ENCODE assay signal across 9 cellular contexts in the genomic region with DNA sequence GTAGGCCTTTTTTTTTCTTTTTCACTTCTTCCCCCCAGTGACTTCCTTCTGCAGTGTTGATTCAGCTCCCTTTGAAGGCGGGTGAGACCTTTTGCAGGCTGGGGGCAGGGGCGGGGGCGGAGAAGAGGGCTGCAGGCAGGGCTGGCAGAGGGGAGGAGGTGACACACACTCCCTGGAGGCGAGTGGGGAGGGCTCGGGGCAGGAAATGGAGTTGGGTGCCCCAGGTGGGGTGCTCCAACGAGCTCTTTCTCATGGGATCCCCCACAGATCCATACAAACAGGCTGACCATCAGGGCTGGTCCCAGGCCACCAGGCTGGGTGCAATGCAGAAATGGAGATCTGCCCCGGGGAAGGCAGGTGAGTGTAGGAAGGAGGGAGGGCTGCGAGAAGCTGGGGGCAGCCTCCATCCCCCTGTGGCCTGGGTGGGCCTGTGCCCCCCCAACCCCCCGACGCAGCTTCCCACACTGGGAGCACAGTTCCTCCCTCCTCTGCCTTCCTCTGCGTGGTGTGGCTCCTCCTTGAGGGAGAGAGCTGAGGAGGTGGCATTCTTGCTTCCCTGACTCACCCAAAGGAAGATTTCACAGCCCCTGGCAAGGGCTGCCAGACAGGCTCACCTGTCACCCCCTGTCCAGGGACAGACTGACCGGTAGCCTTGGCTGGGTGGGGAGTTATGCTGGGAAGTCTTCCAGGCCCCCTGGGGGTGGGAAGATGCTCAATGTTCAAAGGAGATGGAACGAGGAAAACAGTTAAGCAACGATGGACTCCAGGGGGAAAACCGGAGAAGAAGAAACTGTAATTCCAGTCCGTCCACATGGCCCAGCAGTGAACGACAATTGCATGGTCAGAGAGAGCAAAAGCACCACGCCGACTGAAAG. TPM values are rescaled to one million over a fixed set of nuclear protein-coding genes. Genes with fewer than 3 reads are reported as not detected.
DNase-seq lines count a peak whose midpoint lies in the region; ATAC-seq lines count a peak whose summit lies in the region.
"Had no signal": no experiment of that assay in that cellular context is flagged by ENCODE, and none has a peak within 500 bp of the region (broad histone marks: within the 10 kb centered on the region; RNA-seq: fewer than 3 reads in every experiment).

No MANE protein-coding gene starts in this region.

- H3K27ac Mint-ChIP-seq in activated T-helper 2 cell treated with anti-CD3 and anti-CD28 coated beads, Interferon-gamma antibody, Interleukin-2, Interleukin-4, amounts not matched to agents 10 μg/mL and 5 μg/mL and 100 μg/mL, durations not matched to agents 14 hours and 24 hours and 36 hours: peak overlapping the region; percentile 96
- H3K27ac Mint-ChIP-seq: nephron had no signal

- peaks cover 70% of the 10 kb centered on the region for H3K4me1 Mint-ChIP-seq in activated T-helper 2 cell treated with anti-CD3 and anti-CD28 coated beads, Interferon-gamma antibody, Interleukin-2, Interleukin-4, amounts not matched to agents 10 μg/mL and 5 μg/mL and 100 μg/mL, durations not matched to agents 14 hours and 24 hours and 36 hours (ENCODE audit: low read depth)

- H3K36me3 Mint-ChIP-seq in activated T-helper 2 cell treated with anti-CD3 and anti-CD28 coated beads, Interferon-gamma antibody, Interleukin-2, Interleukin-4, amounts not matched to agents 10 μg/mL and 5 μg/mL and 100 μg/mL, durations not matched to agents 14 hours and 24 hours and 36 hours (ENCODE audit: low read depth): peaks cover 3% of the 10 kb centered on the region

- no peaks in the 10 kb centered on the region for H3K9me3 Mint-ChIP-seq in activated T-helper 2 cell treated with anti-CD3 and anti-CD28 coated beads, Interferon-gamma antibody, Interleukin-2, Interleukin-4, amounts not matched to agents 10 μg/mL and 5 μg/mL and 100 μg/mL, durations not matched to agents 14 hours and 24 hours and 36 hours

- intact Hi-C loops in activated T-helper 2 cell treated with anti-CD3 and anti-CD28 coated beads, Interferon-gamma antibody, Interleukin-2, Interleukin-4, amounts not matched to agents 10 μg/mL and 5 μg/mL and 100 μg/mL, durations not matched to agents 14 hours and 24 hours and 36 hours (cut with micrococcal nuclease): loop anchor here (1.0 to 2.0 kb wide), 2 partner anchors 14 to 53 kb away; no protein-coding TSS in a partner anchor
- intact Hi-C loops in cardiac septum (cut with DNase I): loop anchor here (10.0 kb wide), 1 partner anchor 413 kb away; no protein-coding TSS in a partner anchor

- no peaks in the 10 kb centered on the region for H3K27me3 Mint-ChIP-seq in activated T-helper 2 cell treated with anti-CD3 and anti-CD28 coated beads, Interferon-gamma antibody, Interleukin-2, Interleukin-4, amounts not matched to agents 10 μg/mL and 5 μg/mL and 100 μg/mL, durations not matched to agents 14 hours and 24 hours and 36 hours (ENCODE audit: low read depth)

- DNase-seq in RPMI7951 (ENCODE audit: low read depth) (peak; percentile 31), cardiac septum (ENCODE audit: low spot score) (peak; percentile 91), NCI-H1048 (lab: John Stamatoyannopoulos, UW) (no peak), NCI-H524 treated with DMSO at 0.1 percent for 48 hours (lab: John Stamatoyannopoulos, UW) (no peak)
- peak; percentile 65 for DNase-seq in activated T-helper 2 cell treated with anti-CD3 and anti-CD28 coated beads, Interferon-gamma antibody, Interleukin-2, Interleukin-4, amounts not matched to agents 10 μg/mL and 5 μg/mL and 100 μg/mL, durations not matched to agents 14 hours and 24 hours and 36 hours (ENCODE audit: low spot score)
- DNase-seq in stimulated activated CD4-positive, alpha-beta T cell treated with anti-CD3 and anti-CD28 coated beads, Interleukin-12 subunit alpha, Interleukin-12 subunit beta, amount 100 ng/mL, for 48 hours (ENCODE audit: low read depth in 2 of 3, low spot score in 1 of 3): peak; percentile 80 to 85 (median 83)

- ATAC-seq in GM21576 (IDR thresholded peaks at IDR 0.05; ENCODE audit: unreplicated experiment) (peak; percentile 33), GM21367 (IDR thresholded peaks at IDR 0.05; ENCODE audit: unreplicated experiment) (no peak)

- H3K4me3 Mint-ChIP-seq in activated T-helper 2 cell treated with anti-CD3 and anti-CD28 coated beads, Interferon-gamma antibody, Interleukin-2, Interleukin-4, amounts not matched to agents 10 μg/mL and 5 μg/mL and 100 μg/mL, durations not matched to agents 14 hours and 24 hours and 36 hours (ENCODE audit: low read depth): peak overlapping the region; percentile 74
- H3K4me3 Mint-ChIP-seq: nephron had no signal

RNA-seq across cellular contexts. Expression of a gene that starts 7.1 kb away (rescaled TPM):
- total RNA-seq in RPMI7951 (2014; rRNA removed; shearing (Covaris generic)): not detected in 2 replicates
- 210 and 212 TPM in 2 replicates for total RNA-seq in activated T-helper 2 cell treated with anti-CD3 and anti-CD28 coated beads, Interferon-gamma antibody, Interleukin-2, Interleukin-4, amounts not matched to agents 10 μg/mL and 5 μg/mL and 100 μg/mL, durations not matched to agents 14 hours and 24 hours and 36 hours
- total RNA-seq in cardiac septum: 11.5 TPM

RNA-seq across cellular contexts. Expression of a gene that starts 12.0 kb away (rescaled TPM):
- 9.0 and 17.0 TPM in 2 replicates for total RNA-seq in RPMI7951 (2014; rRNA removed; shearing (Covaris generic))
- total RNA-seq in activated T-helper 2 cell treated with anti-CD3 and anti-CD28 coated beads, Interferon-gamma antibody, Interleukin-2, Interleukin-4, amounts not matched to agents 10 μg/mL and 5 μg/mL and 100 μg/mL, durations not matched to agents 14 hours and 24 hours and 36 hours: 65.8 and 72.6 TPM in 2 replicates
- total RNA-seq in cardiac septum: 35.8 TPM

RNA-seq across cellular contexts. Expression of a gene that starts 54.3 kb away (rescaled TPM):
- total RNA-seq in RPMI7951 (2014; rRNA removed; shearing (Covaris generic)): 241 and 255 TPM in 2 replicates
- 48.1 and 48.3 TPM in 2 replicates for total RNA-seq in activated T-helper 2 cell treated with anti-CD3 and anti-CD28 coated beads, Interferon-gamma antibody, Interleukin-2, Interleukin-4, amounts not matched to agents 10 μg/mL and 5 μg/mL and 100 μg/mL, durations not matched to agents 14 hours and 24 hours and 36 hours
- total RNA-seq in cardiac septum: 194 TPM

Comparison
In these comparisons a context has a peak if more than half of its experiments do, and no peak if none do; other contexts are left out.
1. DNase-seq: peak in RPMI7951 (single experiment), activated T-helper 2 cell treated with anti-CD3 and anti-CD28 coated beads, Interferon-gamma antibody, Interleukin-2, Interleukin-4, amounts not matched to agents 10 μg/mL and 5 μg/mL and 100 μg/mL, durations not matched to agents 14 hours and 24 hours and 36 hours (single experiment), cardiac septum (single experiment) and stimulated activated CD4-positive, alpha-beta T cell treated with anti-CD3 and anti-CD28 coated beads, Interleukin-12 subunit alpha, Interleukin-12 subunit beta, amount 100 ng/mL, for 48 hours (3 of 3); none in NCI-H1048 (single experiment) and NCI-H524 treated with DMSO at 0.1 percent for 48 hours (single experiment).
2. RNA of a gene that starts 7.1 kb away (total RNA-seq): 210 to 212 TPM in activated T-helper 2 cell treated with anti-CD3 and anti-CD28 coated beads, Interferon-gamma antibody, Interleukin-2, Interleukin-4, amounts not matched to agents 10 μg/mL and 5 μg/mL and 100 μg/mL, durations not matched to agents 14 hours and 24 hours and 36 hours; 11.5 TPM in cardiac septum (single experiment) and not detected in RPMI7951; every median in the first group is over 10 times any median in the second.